ENCODE assay signal across 29 cellular contexts in genomic region chr1:96481410-96481809, GRCh38.
"Had no signal": no experiment of that assay in that cellular context is flagged by ENCODE, and none has a peak within 500 bp of the region (broad histone marks: within the 10 kb centered on the region; RNA-seq: fewer than 3 reads in every experiment).

No MANE protein-coding gene starts in this region.

- H3K27ac ChIP-seq: adrenal gland, body of pancreas, SJCRH30, SK-N-MC had no signal

- H3K4me3 ChIP-seq: adrenal gland, body of pancreas, SJCRH30, SK-N-MC had no signal

- H3K9me3 Mint-ChIP-seq: activated CD4-positive, alpha-beta T cell treated with anti-CD3 and anti-CD28 coated beads, Interleukin-2, amount 10 ng/mL, durations not matched to agents 7 days and 5 days; activated naive CD4-positive, alpha-beta T cell treated with anti-CD3 and anti-CD28 coated beads for 36 hours; activated T-cell treated with anti-CD3 and anti-CD28 coated beads, Interleukin-2, amount 50 U/mL, for 4 hours; activated T-helper 1 cell treated with anti-CD3 and anti-CD28 coated beads, Interleukin-12 subunit alpha, Interleukin-12 subunit beta, Interleukin-2, Interleukin-4 antibody, amounts not matched to agents 30 ng/mL and 10 ng/mL and 1 ng/mL, durations not matched to agents 14 hours and 24 hours and 36 hours; WTC11 had no signal

- DNase-seq: activated CD4-positive, alpha-beta T cell treated with anti-CD3 and anti-CD28 coated beads for 36 hours; activated CD4-positive, alpha-beta T cell treated with anti-CD3 and anti-CD28 coated beads, Interleukin-2, amount 10 ng/mL, durations not matched to agents 7 days and 5 days; activated CD4-positive, alpha-beta T cell treated with anti-CD3 and anti-CD28 coated beads, Interleukin-2, amount 50 U/mL, for 48 hours; activated CD8-positive, alpha-beta memory T cell treated with anti-CD3 and anti-CD28 coated beads, Interleukin-2, amount 50 U/mL, for 4 hours; activated gamma-delta T cell treated with Interleukin-2 at 50 U/mL for 16 hours; activated naive CD4-positive, alpha-beta T cell treated with anti-CD3 and anti-CD28 coated beads for 36 hours; activated T-cell treated with anti-CD3 and anti-CD28 coated beads for 4 hours; activated T-cell treated with anti-CD3 and anti-CD28 coated beads, Interleukin-2, amount 50 U/mL, for 4 hours; adrenal gland; body of pancreas; NCI-H1105 treated with DMSO at 0.1 percent for 48 hours; NCI-H1436; NCI-H1694; NCI-H1930; NCI-H2081 treated with DMSO at 0.1 percent for 48 hours; NCI-H226; NCI-H446 treated with DMSO at 0.1 percent for 48 hours; NCI-H524 treated with DMSO at 0.1 percent for 48 hours; NK-92 treated with Interleukin-12 subunit alpha and Interleukin-12 subunit beta, amount 100 ng/mL, for 24 hours; OCI-M1; Right ventricle myocardium superior; SJCRH30; T1000 had no signal

- H3K4me1 ChIP-seq: adrenal gland, body of pancreas, breast epithelium, SJCRH30 had no signal

- H3K27ac Mint-ChIP-seq: activated CD4-positive, alpha-beta T cell treated with anti-CD3 and anti-CD28 coated beads for 36 hours; activated CD4-positive, alpha-beta T cell treated with anti-CD3 and anti-CD28 coated beads, Interleukin-2, amount 10 ng/mL, durations not matched to agents 7 days and 5 days; activated naive CD4-positive, alpha-beta T cell treated with anti-CD3 and anti-CD28 coated beads for 36 hours; activated naive CD4-positive, alpha-beta T cell treated with anti-CD3 and anti-CD28 coated beads, Interleukin-2, amount 50 U/mL, for 72 hours; activated T-helper 1 cell treated with anti-CD3 and anti-CD28 coated beads, Interleukin-12 subunit alpha, Interleukin-12 subunit beta, Interleukin-2, Interleukin-4 antibody, amounts not matched to agents 30 ng/mL and 10 ng/mL and 1 ng/mL, durations not matched to agents 14 hours and 24 hours and 36 hours; WTC11 had no signal

- H3K4me3 Mint-ChIP-seq: activated CD4-positive, alpha-beta T cell treated with anti-CD3 and anti-CD28 coated beads for 36 hours; activated CD4-positive, alpha-beta T cell treated with anti-CD3 and anti-CD28 coated beads, Interleukin-2, amount 10 ng/mL, durations not matched to agents 7 days and 5 days; activated naive CD4-positive, alpha-beta T cell treated with anti-CD3 and anti-CD28 coated beads for 36 hours; activated T-cell treated with anti-CD3 and anti-CD28 coated beads, Interleukin-2, amount 50 U/mL, for 4 hours; activated T-helper 1 cell treated with anti-CD3 and anti-CD28 coated beads, Interleukin-12 subunit alpha, Interleukin-12 subunit beta, Interleukin-2, Interleukin-4 antibody, amounts not matched to agents 30 ng/mL and 10 ng/mL and 1 ng/mL, durations not matched to agents 14 hours and 24 hours and 36 hours; WTC11 had no signal

- H3K4me1 Mint-ChIP-seq: activated CD4-positive, alpha-beta T cell treated with anti-CD3 and anti-CD28 coated beads for 36 hours; activated CD4-positive, alpha-beta T cell treated with anti-CD3 and anti-CD28 coated beads, Interleukin-2, amount 10 ng/mL, durations not matched to agents 7 days and 5 days had no signal

- H3K36me3 Mint-ChIP-seq: activated naive CD4-positive, alpha-beta T cell treated with anti-CD3 and anti-CD28 coated beads, Interleukin-2, amount 50 U/mL, for 72 hours; WTC11 had no signal

- H3K27me3 Mint-ChIP-seq: activated CD4-positive, alpha-beta T cell treated with anti-CD3 and anti-CD28 coated beads, Interleukin-2, amount 10 ng/mL, durations not matched to agents 7 days and 5 days had no signal

- ATAC-seq: activated CD4-positive, alpha-beta T cell treated with anti-CD3 and anti-CD28 coated beads for 36 hours; activated CD4-positive, CD25-positive, alpha-beta regulatory T cell treated with anti-CD3 and anti-CD28 coated beads, Interleukin-2, amount 50 U/mL, for 24 hours; activated naive CD4-positive, alpha-beta T cell treated with anti-CD3 and anti-CD28 coated beads, Interleukin-2, amount 50 U/mL, for 72 hours; activated T-cell treated with anti-CD3 and anti-CD28 coated beads, Interleukin-2, amount 50 U/mL, for 4 hours; body of pancreas; WTC11 had no signal

- H3K27me3 ChIP-seq: adrenal gland, body of pancreas, breast epithelium had no signal

- H3K36me3 ChIP-seq: adrenal gland, breast epithelium, SJCRH30 had no signal
